8 cellular contexts compared by ENCODE assay signal in the genomic region with DNA sequence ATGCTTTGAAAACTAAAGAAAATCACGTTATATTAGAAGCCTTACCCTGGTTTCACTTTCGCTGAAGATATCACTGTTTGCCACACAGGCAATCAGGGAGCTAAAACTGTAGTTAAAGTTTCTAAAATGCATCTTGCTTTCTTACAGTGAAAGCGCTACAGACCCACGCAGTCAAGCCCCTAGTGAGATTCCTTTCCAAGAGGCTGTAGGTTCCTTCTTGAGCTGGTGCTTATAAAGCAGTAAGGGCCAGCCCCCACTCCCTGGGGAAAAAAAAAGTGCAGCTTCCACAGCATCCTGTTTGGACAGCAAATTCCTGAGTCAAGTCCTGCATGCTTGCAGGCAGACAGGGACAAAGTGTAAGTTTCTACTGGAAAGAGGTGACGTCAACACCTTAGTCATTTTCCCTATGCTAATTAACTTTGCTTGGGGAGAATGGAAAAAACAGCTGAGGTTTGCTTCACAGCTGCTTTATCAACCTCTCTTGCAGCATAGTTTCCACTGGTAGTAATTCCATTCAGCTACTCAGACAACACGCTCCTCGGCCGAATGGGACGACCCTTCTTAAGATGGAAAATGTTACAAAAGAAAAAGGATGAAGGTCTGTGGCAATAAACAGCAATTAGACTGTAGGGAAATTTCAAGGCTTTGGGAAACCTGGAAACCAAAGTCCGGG. TPM values are rescaled to one million over a fixed set of nuclear protein-coding genes. Genes with fewer than 3 reads are reported as not detected.
DNase-seq lines count a peak whose midpoint lies in the region; ATAC-seq and TF ChIP-seq lines count a peak whose summit lies in the region.

No MANE protein-coding gene starts in this region.

- CTCF ChIA-PET in activated CD4-positive, alpha-beta T cell treated with anti-CD3 and anti-CD28 coated beads, Interleukin-2, amount 10 ng/mL, durations not matched to agents 7 days and 5 days (lab: Charles Lee) = interaction anchor here (2.5 kb wide), 1 partner anchor 11 kb away, joined by 9 read pairs; no protein-coding TSS in a partner anchor

- H3K9me3 Mint-ChIP-seq in activated CD4-positive, alpha-beta T cell treated with anti-CD3 and anti-CD28 coated beads, Interleukin-2, amount 10 ng/mL, durations not matched to agents 7 days and 5 days = no peaks in the 10 kb centered on the region
- H3K9me3 Mint-ChIP-seq in endothelial cell (ENCODE audit: unreplicated experiment) = no peaks in the 10 kb centered on the region
- H3K9me3 Mint-ChIP-seq in stimulated activated effector memory CD8-positive, alpha-beta T cell treated with anti-CD3 and anti-CD28 coated beads, Interleukin-12 subunit alpha, Interleukin-12 subunit beta, amount 100 ng/mL, for 72 hours = no peaks in the 10 kb centered on the region

- H3K27ac ChIP-seq in mesodermal cell (ENCODE audit: low read depth, low read length, severe bottlenecking) = peak overlapping the region; percentile 98
- no peak overlapping the region for H3K27ac ChIP-seq in WERI-Rb-1

- peak overlapping the region; percentile 37 for H3K4me3 Mint-ChIP-seq in activated CD4-positive, alpha-beta T cell treated with anti-CD3 and anti-CD28 coated beads, Interleukin-2, amount 10 ng/mL, durations not matched to agents 7 days and 5 days
- H3K4me3 Mint-ChIP-seq in endothelial cell (ENCODE audit: unreplicated experiment) = peak overlapping the region; percentile 29
- peak overlapping the region; percentile 49 for H3K4me3 Mint-ChIP-seq in stimulated activated effector memory CD8-positive, alpha-beta T cell treated with anti-CD3 and anti-CD28 coated beads, Interleukin-12 subunit alpha, Interleukin-12 subunit beta, amount 100 ng/mL, for 72 hours

- H3K4me1 ChIP-seq in mesodermal cell (ENCODE audit: control insufficient read depth, insufficient read depth, low read length, poor library complexity, severe bottlenecking) = peaks cover 47% of the 10 kb centered on the region

- peaks cover 9% of the 10 kb centered on the region for H3K4me1 Mint-ChIP-seq in activated CD4-positive, alpha-beta T cell treated with anti-CD3 and anti-CD28 coated beads, Interleukin-2, amount 10 ng/mL, durations not matched to agents 7 days and 5 days
- H3K4me1 Mint-ChIP-seq in endothelial cell (ENCODE audit: unreplicated experiment) = peaks cover 27% of the 10 kb centered on the region
- H3K4me1 Mint-ChIP-seq in stimulated activated effector memory CD8-positive, alpha-beta T cell treated with anti-CD3 and anti-CD28 coated beads, Interleukin-12 subunit alpha, Interleukin-12 subunit beta, amount 100 ng/mL, for 72 hours = peaks cover 25% of the 10 kb centered on the region

- 28 to 36% methylated on average over 6 to 10 of the region's 10 CpGs for WGBS in mesodermal cell (ENCODE audit: insufficient coverage in 2 of 2), 2 experiments

- H3K36me3 ChIP-seq in mesodermal cell (ENCODE audit: control insufficient read depth, insufficient read depth, low read length) = peaks cover 22% of the 10 kb centered on the region
- no peaks in the 10 kb centered on the region for H3K36me3 ChIP-seq in WERI-Rb-1

- H3K27me3 Mint-ChIP-seq in activated CD4-positive, alpha-beta T cell treated with anti-CD3 and anti-CD28 coated beads, Interleukin-2, amount 10 ng/mL, durations not matched to agents 7 days and 5 days = no peaks in the 10 kb centered on the region
- H3K27me3 Mint-ChIP-seq in endothelial cell (ENCODE audit: unreplicated experiment) = peaks cover 1% of the 10 kb centered on the region

- H3K9me3 ChIP-seq in mesodermal cell (ENCODE audit: control insufficient read depth, low read length) (peaks cover 5% of the 10 kb centered on the region), WERI-Rb-1 (ENCODE audit: severe bottlenecking) (no peaks in the 10 kb centered on the region)

- TF ChIP-seq CTCF in endothelial cell (IDR thresholded peaks at IDR 0.05; ENCODE audit: unreplicated experiment) (no peak), WERI-Rb-1 (IDR thresholded peaks at IDR 0.05; ENCODE audit: low read depth, low read length) (no peak)

- peak overlapping the region; percentile 60 for H3K27ac Mint-ChIP-seq in activated CD4-positive, alpha-beta T cell treated with anti-CD3 and anti-CD28 coated beads, Interleukin-2, amount 10 ng/mL, durations not matched to agents 7 days and 5 days
- H3K27ac Mint-ChIP-seq in endothelial cell (ENCODE audit: unreplicated experiment) = peak overlapping the region; percentile 98
- H3K27ac Mint-ChIP-seq in stimulated activated effector memory CD8-positive, alpha-beta T cell treated with anti-CD3 and anti-CD28 coated beads, Interleukin-12 subunit alpha, Interleukin-12 subunit beta, amount 100 ng/mL, for 72 hours = peak overlapping the region; percentile 62

- DNase-seq in Daoy (ENCODE audit: low read depth) = peak; percentile 98
- no peak for DNase-seq in activated CD4-positive, alpha-beta T cell treated with anti-CD3 and anti-CD28 coated beads, Interleukin-2, amount 10 ng/mL, durations not matched to agents 7 days and 5 days
- DNase-seq in endothelial cell (ENCODE audit: low spot score) = peak; percentile 68
- DNase-seq in stimulated activated effector memory CD8-positive, alpha-beta T cell treated with anti-CD3 and anti-CD28 coated beads, Interleukin-12 subunit alpha, Interleukin-12 subunit beta, amount 100 ng/mL, for 72 hours (ENCODE audit: low spot score in 2 of 2) = peak in 1 of 2 donors; percentile 55
- DNase-seq in WERI-Rb-1 = no peak
- no peak for DNase-seq in effector CD8-positive, alpha-beta T cell (lab: John Stamatoyannopoulos, UW)

- POLR2A ChIA-PET in activated CD4-positive, alpha-beta T cell treated with anti-CD3 and anti-CD28 coated beads, Interleukin-2, amount 10 ng/mL, durations not matched to agents 7 days and 5 days (lab: Charles Lee) = interaction anchor here (0.6 kb wide), 1 partner anchor 28 kb away, joined by 3 read pairs; no protein-coding TSS in a partner anchor

- no peaks in the 10 kb centered on the region for H3K36me3 Mint-ChIP-seq in activated CD4-positive, alpha-beta T cell treated with anti-CD3 and anti-CD28 coated beads, Interleukin-2, amount 10 ng/mL, durations not matched to agents 7 days and 5 days (ENCODE audit: low read depth)
- H3K36me3 Mint-ChIP-seq in endothelial cell (ENCODE audit: low read depth, unreplicated experiment) = peaks cover 5% of the 10 kb centered on the region
- peaks cover 12% of the 10 kb centered on the region for H3K36me3 Mint-ChIP-seq in stimulated activated effector memory CD8-positive, alpha-beta T cell treated with anti-CD3 and anti-CD28 coated beads, Interleukin-12 subunit alpha, Interleukin-12 subunit beta, amount 100 ng/mL, for 72 hours

- H3K27me3 ChIP-seq in WERI-Rb-1 (ENCODE audit: insufficient read depth, low read depth, severe bottlenecking) = no peaks in the 10 kb centered on the region

- ATAC-seq in HG03432 (IDR thresholded peaks at IDR 0.05; ENCODE audit: unreplicated experiment) = peak; percentile 59
- peak; percentile 89 for ATAC-seq in stimulated activated effector memory CD8-positive, alpha-beta T cell treated with anti-CD3 and anti-CD28 coated beads, Interleukin-12 subunit alpha, Interleukin-12 subunit beta, amount 100 ng/mL, for 72 hours

- H3K4me3 ChIP-seq in mesodermal cell (ENCODE audit: extremely low read depth, insufficient read depth, low read length, poor library complexity, severe bottlenecking) (peak overlapping the region; percentile 50), WERI-Rb-1 (ENCODE audit: low read depth, low read length) (no peak overlapping the region)

RNA-seq across cellular contexts. Expression of gene KCNE1, which starts 14.7 kb away (rescaled TPM):
- 0.06 TPM in 1 of 2 replicates, not detected in the other for total RNA-seq in Daoy (2014; rRNA removed; shearing (Covaris generic))
- total RNA-seq in activated CD4-positive, alpha-beta T cell treated with anti-CD3 and anti-CD28 coated beads, Interleukin-2, amount 10 ng/mL, durations not matched to agents 7 days and 5 days = under 1 TPM; 0.19 to 0.27 TPM
- total RNA-seq in endothelial cell (ENCODE audit: unreplicated experiment) = 0.26 TPM
- 1.2 TPM for polyA plus RNA-seq in mesodermal cell (2013, experiment 1 of 2)
- polyA plus RNA-seq in mesodermal cell (2013, experiment 2 of 2) = 1.4 TPM

Comparison
In these comparisons a context has a peak if more than half of its experiments do, and no peak if none do; other contexts are left out.
1. DNase-seq: peak in Daoy (single experiment) and endothelial cell (single experiment); none in activated CD4-positive, alpha-beta T cell treated with anti-CD3 and anti-CD28 coated beads, Interleukin-2, amount 10 ng/mL, durations not matched to agents 7 days and 5 days (single experiment), WERI-Rb-1 (single experiment) and effector CD8-positive, alpha-beta T cell (single experiment).
2. Peak in every context shown above with its lines, with median percentiles within 50 percentile points of each other: H3K27ac Mint-ChIP-seq and H3K4me3 Mint-ChIP-seq.